Comparison of ENCODE assay signal across 22 cellular contexts in the genomic region with DNA sequence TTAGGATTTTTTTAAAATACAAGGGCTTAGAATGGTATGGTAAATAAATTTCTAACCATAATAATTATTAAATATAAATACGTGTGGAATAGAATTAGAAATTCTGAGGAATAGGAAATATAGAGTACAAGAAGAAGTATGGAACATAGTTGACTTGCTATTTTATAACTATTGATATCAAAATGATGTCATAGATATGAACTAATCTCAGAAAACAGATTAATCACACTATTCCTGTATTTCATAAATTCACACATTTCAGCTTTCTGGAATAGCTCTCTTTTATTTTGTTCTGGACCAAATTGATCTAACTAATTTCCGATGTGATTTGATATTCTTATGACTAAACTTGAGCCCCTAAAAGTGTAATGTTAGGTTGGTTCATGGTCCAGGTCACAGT.
A peak's percentile ranks its signal among the peaks of the same experiment; 100 is the strongest.
DNase-seq lines count a peak whose midpoint lies in the region; ATAC-seq, FAIRE-seq and TF ChIP-seq lines count a peak whose summit lies in the region.
"Had no signal": no experiment of that assay in that cellular context is flagged by ENCODE, and none has a peak within 500 bp of the region (broad histone marks: within the 10 kb centered on the region; RNA-seq: fewer than 3 reads in every experiment).

No MANE protein-coding gene starts in this region.

- no peak for TF ChIP-seq POLR2A in GM12892 (IDR thresholded peaks at IDR 0.05; ENCODE audit: low read depth, low read length)

- H3K4me3 Mint-ChIP-seq in endodermal cell, result no peak overlapping the region
- H3K4me3 Mint-ChIP-seq in stimulated activated naive B cell treated with anti-CD40 and anti-IgM and Interleukin-4, amounts not matched to agents 10 μg/mL and 1 μg/mL and 100 μg/mL, for 72 hours, result no peak overlapping the region
- H3K4me3 Mint-ChIP-seq: CD4-positive, alpha-beta memory T cell had no signal

- peaks cover 3 to 44% of the 10 kb centered on the region in 2 donors for H3K4me1 ChIP-seq in ascending aorta
- no peaks in the 10 kb centered on the region for H3K4me1 ChIP-seq in endodermal cell (ENCODE audit: control insufficient read depth, insufficient read depth, low read length)
- peaks cover 19% of the 10 kb centered on the region for H3K4me1 ChIP-seq in rectal smooth muscle tissue (ENCODE audit: control insufficient read depth, insufficient read depth, low read length)
- H3K4me1 ChIP-seq: Peyer's patch had no signal

- FAIRE-seq in GM12892 (lab: Jason Lieb, UNC), result peak; percentile 27
- FAIRE-seq: GM12891, GM18507 had no signal

- H3K4me3 ChIP-seq in ascending aorta, result no peak overlapping the region
- H3K4me3 ChIP-seq in endodermal cell (ENCODE audit: low read length), result no peak overlapping the region
- H3K4me3 ChIP-seq in rectal smooth muscle tissue (ENCODE audit: low read length), result no peak overlapping the region
- H3K4me3 ChIP-seq: BLaER1, MG63, Peyer's patch had no signal

- peaks cover 5% of the 10 kb centered on the region for H3K4me1 Mint-ChIP-seq in endodermal cell
- peaks cover 0 to 1% of the 10 kb centered on the region in 2 donors for H3K4me1 Mint-ChIP-seq in stimulated activated naive B cell treated with anti-CD40 and anti-IgM and Interleukin-4, amounts not matched to agents 10 μg/mL and 1 μg/mL and 100 μg/mL, for 72 hours

- TF ChIP-seq CTCF in ascending aorta (IDR thresholded peaks at IDR 0.05), result no peak
- no peak for TF ChIP-seq CTCF in endodermal cell (conservative IDR thresholded peaks at IDR 0.05)
- no peak for TF ChIP-seq CTCF in GM20000 (IDR thresholded peaks at IDR 0.05; ENCODE audit: extremely low read depth, missing control alignments)

- DNase-seq in GM12892 (ENCODE audit: insufficient read length) (no peak), ascending aorta (ENCODE audit: low spot score in 2 of 2) (no peak), endodermal cell (no peak), NCI-H1417 (lab: John Stamatoyannopoulos, UW) (no peak), GM20000 (ENCODE audit: low spot score) (no peak), EL (no peak)
- no peak for DNase-seq in stimulated activated naive B cell treated with anti-CD40 and anti-IgM and Interleukin-4, amounts not matched to agents 10 μg/mL and 1 μg/mL and 100 μg/mL, for 72 hours
- DNase-seq: CD4-positive, alpha-beta memory T cell; DMS53; GOT3; Kasumi-1; MG63; NCI-H1048; NCI-H146; NCI-H2029 treated with DMSO at 0.1 percent for 48 hours; NCI-H2171 treated with DMSO at 0.1 percent for 48 hours; Peyer's patch had no signal

- H3K27ac ChIP-seq in ascending aorta (peak overlapping the region; percentile 83 to 88), endodermal cell (ENCODE audit: low read depth, low read length) (peak overlapping the region; percentile 98), rectal smooth muscle tissue (ENCODE audit: low read depth, low read length) (peak overlapping the region; percentile 75)
- H3K27ac ChIP-seq: BLaER1, HL-60 had no signal

- no peaks in the 10 kb centered on the region for H3K36me3 ChIP-seq in ascending aorta
- no peaks in the 10 kb centered on the region for H3K36me3 ChIP-seq in endodermal cell (ENCODE audit: control insufficient read depth, insufficient read depth, low read length)
- H3K36me3 ChIP-seq in rectal smooth muscle tissue (ENCODE audit: control insufficient read depth, insufficient read depth, low read length), result no peaks in the 10 kb centered on the region
- H3K36me3 ChIP-seq: BLaER1, MG63, Peyer's patch had no signal

- intact Hi-C loops in ascending aorta (cut with DNase I), result loop anchor here (5.0 to 10.0 kb wide), 2 partner anchors 94 to 233 kb away; partner anchors contain the start of gene NPAS3

- H3K36me3 Mint-ChIP-seq in endodermal cell (ENCODE audit: low read depth), result no peaks in the 10 kb centered on the region
- H3K36me3 Mint-ChIP-seq in stimulated activated naive B cell treated with anti-CD40 and anti-IgM and Interleukin-4, amounts not matched to agents 10 μg/mL and 1 μg/mL and 100 μg/mL, for 72 hours, result no peaks in the 10 kb centered on the region
- H3K36me3 Mint-ChIP-seq: CD4-positive, alpha-beta memory T cell had no signal

- H3K27ac Mint-ChIP-seq in endodermal cell, result no peak overlapping the region
- H3K27ac Mint-ChIP-seq in stimulated activated naive B cell treated with anti-CD40 and anti-IgM and Interleukin-4, amounts not matched to agents 10 μg/mL and 1 μg/mL and 100 μg/mL, for 72 hours, result no peak overlapping the region
- H3K27ac Mint-ChIP-seq: CD4-positive, alpha-beta memory T cell had no signal

- H3K27me3 ChIP-seq in ascending aorta (no peaks in the 10 kb centered on the region), endodermal cell (ENCODE audit: control insufficient read depth, insufficient read depth, low read length, poor library complexity, severe bottlenecking) (no peaks in the 10 kb centered on the region), rectal smooth muscle tissue (ENCODE audit: control insufficient read depth, insufficient read depth, low read length) (no peaks in the 10 kb centered on the region)
- H3K27me3 ChIP-seq: BLaER1, MG63, Peyer's patch had no signal

- H3K9ac ChIP-seq in endodermal cell (ENCODE audit: extremely low read depth, low read length, poor library complexity, severe bottlenecking), result no peak overlapping the region
- H3K9ac ChIP-seq in rectal smooth muscle tissue (ENCODE audit: low read length), result no peak overlapping the region
- H3K9ac ChIP-seq: BLaER1 had no signal

- H3K9me3 Mint-ChIP-seq in endodermal cell, result peaks cover 3% of the 10 kb centered on the region
- H3K9me3 Mint-ChIP-seq in stimulated activated naive B cell treated with anti-CD40 and anti-IgM and Interleukin-4, amounts not matched to agents 10 μg/mL and 1 μg/mL and 100 μg/mL, for 72 hours, result no peaks in the 10 kb centered on the region
- H3K9me3 Mint-ChIP-seq: CD4-positive, alpha-beta memory T cell had no signal

- no peak for ATAC-seq in stimulated activated naive B cell treated with anti-CD40 and anti-IgM and Interleukin-4, amounts not matched to agents 10 μg/mL and 1 μg/mL and 100 μg/mL, for 72 hours (replicated peaks)

- 100% methylated on average over 1 of the region's 2 CpGs; no CpG with 5 or more reads in 1 of the 2 experiments for WGBS in endodermal cell (ENCODE audit: insufficient coverage in 1 of 2, insufficient read length in 1 of 2), 2 experiments

- no peaks in the 10 kb centered on the region for H3K27me3 Mint-ChIP-seq in endodermal cell (ENCODE audit: insufficient read depth)
- H3K27me3 Mint-ChIP-seq in stimulated activated naive B cell treated with anti-CD40 and anti-IgM and Interleukin-4, amounts not matched to agents 10 μg/mL and 1 μg/mL and 100 μg/mL, for 72 hours, result no peaks in the 10 kb centered on the region
- H3K27me3 Mint-ChIP-seq: CD4-positive, alpha-beta memory T cell had no signal

- H3K9me3 ChIP-seq in ascending aorta (no peaks in the 10 kb centered on the region), endodermal cell (ENCODE audit: control insufficient read depth, low read length) (no peaks in the 10 kb centered on the region)
- H3K9me3 ChIP-seq: BLaER1, MG63, Peyer's patch had no signal
